Comparison of ENCODE assay signal across 10 cellular contexts in the genomic region with DNA sequence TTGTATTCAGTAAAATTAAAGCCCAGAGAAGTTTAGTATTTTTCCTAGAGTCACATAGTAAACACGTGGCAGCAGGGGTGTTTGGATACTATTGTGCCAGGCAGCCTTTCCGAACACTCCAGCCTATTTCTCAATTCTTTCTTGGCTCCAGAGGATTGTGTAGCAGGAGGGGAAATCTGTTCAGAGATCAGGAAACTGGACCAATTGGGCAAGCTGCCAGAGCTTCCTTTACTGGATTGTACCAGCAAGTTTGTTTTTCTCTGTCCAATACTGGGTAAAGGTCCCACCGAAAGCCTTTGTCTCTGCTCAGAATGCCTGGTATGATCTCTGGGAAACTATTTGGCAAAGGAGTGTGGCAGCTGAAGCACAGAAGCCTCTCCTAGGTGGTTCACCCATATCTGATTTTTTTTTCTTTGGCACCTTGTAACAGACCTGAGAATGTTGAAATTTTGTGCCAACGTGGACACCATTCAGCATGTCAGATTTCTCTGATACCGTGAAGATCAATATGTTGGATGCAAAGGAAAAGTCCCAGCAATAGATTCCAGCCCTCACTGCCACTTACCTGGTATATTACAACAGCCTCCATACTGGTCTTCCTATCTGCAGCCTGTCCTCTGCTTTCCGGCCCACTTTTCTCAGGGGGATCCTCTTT.
A peak's percentile ranks its signal among the peaks of the same experiment; 100 is the strongest.
DNase-seq lines count a peak whose midpoint lies in the region; ATAC-seq and TF ChIP-seq lines count a peak whose summit lies in the region.
"Had no signal": no experiment of that assay in that cellular context is flagged by ENCODE, and none has a peak within 500 bp of the region (broad histone marks: within the 10 kb centered on the region; RNA-seq: fewer than 3 reads in every experiment).

No MANE protein-coding gene starts in this region.

- H3K9me3 Mint-ChIP-seq in activated CD4-positive, alpha-beta T cell treated with anti-CD3 and anti-CD28 coated beads, Interleukin-2, amount 10 ng/mL, durations not matched to agents 24 days and 14 days = no peaks in the 10 kb centered on the region
- H3K9me3 Mint-ChIP-seq: immature natural killer cell had no signal

- intact Hi-C loops in activated CD4-positive, alpha-beta T cell treated with anti-CD3 and anti-CD28 coated beads, Interleukin-2, amount 10 ng/mL, durations not matched to agents 24 days and 14 days (cut with micrococcal nuclease) = no loop called here

- no peaks in the 10 kb centered on the region for H3K36me3 Mint-ChIP-seq in activated CD4-positive, alpha-beta T cell treated with anti-CD3 and anti-CD28 coated beads, Interleukin-2, amount 10 ng/mL, durations not matched to agents 24 days and 14 days (ENCODE audit: low read depth)

- no peak for TF ChIP-seq CTCF in fibroblast of mammary gland (conservative IDR thresholded peaks at IDR 0.05; ENCODE audit: control insufficient read depth, insufficient read depth, low read depth, low read length)

- no peak overlapping the region for H3K27ac Mint-ChIP-seq in activated CD4-positive, alpha-beta T cell treated with anti-CD3 and anti-CD28 coated beads, Interleukin-2, amount 10 ng/mL, durations not matched to agents 24 days and 14 days
- H3K27ac Mint-ChIP-seq: immature natural killer cell had no signal

- H3K4me1 Mint-ChIP-seq in activated CD4-positive, alpha-beta T cell treated with anti-CD3 and anti-CD28 coated beads, Interleukin-2, amount 10 ng/mL, durations not matched to agents 24 days and 14 days = no peaks in the 10 kb centered on the region

- no peak overlapping the region for H3K4me3 Mint-ChIP-seq in activated CD4-positive, alpha-beta T cell treated with anti-CD3 and anti-CD28 coated beads, Interleukin-2, amount 10 ng/mL, durations not matched to agents 24 days and 14 days
- H3K4me3 Mint-ChIP-seq: immature natural killer cell had no signal

- ATAC-seq in GM19395 (IDR thresholded peaks at IDR 0.05; ENCODE audit: unreplicated experiment) (no peak), GM18873 (IDR thresholded peaks at IDR 0.05; ENCODE audit: low FRiP score, unreplicated experiment) (no peak)
- ATAC-seq: A549 had no signal

- DNase-seq in NCI-H2196 (lab: John Stamatoyannopoulos, UW; ENCODE audit: unreplicated experiment) (peak; percentile 21), NCI-H2196 treated with DMSO at 0.1 percent for 48 hours (lab: John Stamatoyannopoulos, UW; ENCODE audit: unreplicated experiment) (no peak), fibroblast of mammary gland (ENCODE audit: low read depth) (peak; percentile 66), middle frontal gyrus (ENCODE audit: extremely low spot score, low spot score) (peak; percentile 52), ureter (ENCODE audit: low spot score) (peak; percentile 89)
- no peak for DNase-seq in activated CD4-positive, alpha-beta T cell treated with anti-CD3 and anti-CD28 coated beads, Interleukin-2, amount 10 ng/mL, durations not matched to agents 24 days and 14 days
- DNase-seq: immature natural killer cell had no signal

- H3K27me3 Mint-ChIP-seq in activated CD4-positive, alpha-beta T cell treated with anti-CD3 and anti-CD28 coated beads, Interleukin-2, amount 10 ng/mL, durations not matched to agents 24 days and 14 days = no peaks in the 10 kb centered on the region

- no peak overlapping the region for H3K4me3 ChIP-seq in fibroblast of mammary gland (ENCODE audit: control insufficient read depth, low read depth, low read length)
- H3K4me3 ChIP-seq: A549 had no signal

Comparison
In these comparisons a context has a peak if more than half of its experiments do, and no peak if none do; other contexts are left out.
1. DNase-seq: peak in NCI-H2196 (single experiment), fibroblast of mammary gland (single experiment), middle frontal gyrus (single experiment) and ureter (single experiment); none in NCI-H2196 treated with DMSO at 0.1 percent for 48 hours (single experiment) and activated CD4-positive, alpha-beta T cell treated with anti-CD3 and anti-CD28 coated beads, Interleukin-2, amount 10 ng/mL, durations not matched to agents 24 days and 14 days (single experiment).